Comparison of ENCODE assay signal across 9 cellular contexts in genomic region chr11:68146704-68147474, GRCh38. TPM values are rescaled to one million over a fixed set of nuclear protein-coding genes. Genes with fewer than 3 reads are reported as not detected.
A peak's percentile ranks its signal among the peaks of the same experiment; 100 is the strongest.
DNase-seq lines count a peak whose midpoint lies in the region; ATAC-seq, FAIRE-seq and TF ChIP-seq lines count a peak whose summit lies in the region.
"Had no signal": no experiment of that assay in that cellular context is flagged by ENCODE, and none has a peak within 500 bp of the region (broad histone marks: within the 10 kb centered on the region; RNA-seq: fewer than 3 reads in every experiment).

No MANE protein-coding gene starts in this region.

- CTCF ChIA-PET in activated CD8-positive, alpha-beta T cell treated with anti-CD3 and anti-CD28 coated beads, Interleukin-2, amount 10 ng/mL, durations not matched to agents 7 days and 5 days (lab: Charles Lee), result interaction anchor here (0.6 kb wide), 1 partner anchor 51 kb away, joined by 3 read pairs; no protein-coding TSS in a partner anchor

- DNase-seq in H54 (ENCODE audit: insufficient read length, low spot score) (peak; percentile 78), NCI-H526 (lab: John Stamatoyannopoulos, UW) (peak; percentile 58 to 71), endothelial cell (ENCODE audit: low spot score) (no peak), dedifferentiated amniotic fluid mesenchymal stem cell (ENCODE audit: extremely low spot score) (no peak)
- no peak for DNase-seq in stimulated activated CD8-positive, alpha-beta memory T cell treated with anti-CD3 and anti-CD28 coated beads, Interleukin-4, amount 100 ng/mL, for 48 hours
- no peak for DNase-seq in activated CD8-positive, alpha-beta T cell treated with anti-CD3 and anti-CD28 coated beads, Interleukin-2, amount 10 ng/mL, durations not matched to agents 7 days and 5 days

- POLR2A ChIA-PET in activated CD8-positive, alpha-beta T cell treated with anti-CD3 and anti-CD28 coated beads, Interleukin-2, amount 10 ng/mL, durations not matched to agents 7 days and 5 days (lab: Charles Lee), result no interaction called here

- no peak for TF ChIP-seq POLR2A in H54 (IDR thresholded peaks at IDR 0.05; ENCODE audit: low read depth, low read length)

- no peaks in the 10 kb centered on the region for H3K27me3 ChIP-seq in rectal smooth muscle tissue (ENCODE audit: control insufficient read depth, insufficient read depth, low read length)

- no peak overlapping the region for H3K4me3 Mint-ChIP-seq in endothelial cell (ENCODE audit: unreplicated experiment)
- no peak overlapping the region for H3K4me3 Mint-ChIP-seq in activated CD8-positive, alpha-beta T cell treated with anti-CD3 and anti-CD28 coated beads, Interleukin-2, amount 10 ng/mL, durations not matched to agents 7 days and 5 days
- H3K4me3 Mint-ChIP-seq: central memory CD8-positive, alpha-beta T cell had no signal

- no peak overlapping the region for H3K27ac Mint-ChIP-seq in endothelial cell (ENCODE audit: unreplicated experiment)
- H3K27ac Mint-ChIP-seq in activated CD8-positive, alpha-beta T cell treated with anti-CD3 and anti-CD28 coated beads, Interleukin-2, amount 10 ng/mL, durations not matched to agents 7 days and 5 days, result no peak overlapping the region

- no peaks in the 10 kb centered on the region for H3K9me3 Mint-ChIP-seq in endothelial cell (ENCODE audit: unreplicated experiment)
- no peaks in the 10 kb centered on the region for H3K9me3 Mint-ChIP-seq in activated CD8-positive, alpha-beta T cell treated with anti-CD3 and anti-CD28 coated beads, Interleukin-2, amount 10 ng/mL, durations not matched to agents 7 days and 5 days (ENCODE audit: insufficient read depth)
- H3K9me3 Mint-ChIP-seq: central memory CD8-positive, alpha-beta T cell had no signal

- H3K36me3 ChIP-seq in rectal smooth muscle tissue (ENCODE audit: control insufficient read depth, insufficient read depth, low read length), result no peaks in the 10 kb centered on the region

- no peaks in the 10 kb centered on the region for H3K4me1 ChIP-seq in rectal smooth muscle tissue (ENCODE audit: control insufficient read depth, insufficient read depth, low read length)

- ATAC-seq in esophagus mucosa, result peak; percentile 28
- ATAC-seq in activated CD8-positive, alpha-beta T cell treated with anti-CD3 and anti-CD28 coated beads, Interleukin-2, amount 10 ng/mL, durations not matched to agents 7 days and 5 days, result no peak

- peaks cover 24% of the 10 kb centered on the region for H3K4me1 Mint-ChIP-seq in endothelial cell (ENCODE audit: unreplicated experiment)
- peaks cover 23% of the 10 kb centered on the region for H3K4me1 Mint-ChIP-seq in activated CD8-positive, alpha-beta T cell treated with anti-CD3 and anti-CD28 coated beads, Interleukin-2, amount 10 ng/mL, durations not matched to agents 7 days and 5 days (ENCODE audit: low read depth)
- H3K4me1 Mint-ChIP-seq: central memory CD8-positive, alpha-beta T cell had no signal

- H3K36me3 Mint-ChIP-seq in endothelial cell (ENCODE audit: low read depth, unreplicated experiment), result no peaks in the 10 kb centered on the region
- H3K36me3 Mint-ChIP-seq in activated CD8-positive, alpha-beta T cell treated with anti-CD3 and anti-CD28 coated beads, Interleukin-2, amount 10 ng/mL, durations not matched to agents 7 days and 5 days (ENCODE audit: low read depth), result no peaks in the 10 kb centered on the region

- peak overlapping the region; percentile 17 for H3K9ac ChIP-seq in rectal smooth muscle tissue (ENCODE audit: low read length)

- H3K27ac ChIP-seq in rectal smooth muscle tissue (ENCODE audit: low read depth, low read length), result no peak overlapping the region

- TF ChIP-seq CTCF in endothelial cell (IDR thresholded peaks at IDR 0.05; ENCODE audit: unreplicated experiment), result no peak

- H3K4me3 ChIP-seq in rectal smooth muscle tissue (ENCODE audit: low read length), result no peak overlapping the region

- FAIRE-seq in H54 (lab: Jason Lieb, UNC), result no peak

- peaks cover 8% of the 10 kb centered on the region for H3K27me3 Mint-ChIP-seq in endothelial cell (ENCODE audit: unreplicated experiment)
- H3K27me3 Mint-ChIP-seq in activated CD8-positive, alpha-beta T cell treated with anti-CD3 and anti-CD28 coated beads, Interleukin-2, amount 10 ng/mL, durations not matched to agents 7 days and 5 days (ENCODE audit: low read depth), result no peaks in the 10 kb centered on the region

RNA-seq across cellular contexts. Expression of gene CHKA, which starts 25.7 kb away (rescaled TPM):
- total RNA-seq in esophagus mucosa (2.3 TPM), endothelial cell (ENCODE audit: unreplicated experiment) (173 TPM)
- total RNA-seq in activated CD8-positive, alpha-beta T cell treated with anti-CD3 and anti-CD28 coated beads, Interleukin-2, amount 10 ng/mL, durations not matched to agents 7 days and 5 days, result 10 to 100 TPM; 14.4 to 14.5 TPM

Comparison
In these comparisons a context has a peak if more than half of its experiments do, and no peak if none do; other contexts are left out.
1. DNase-seq: peak in H54 (single experiment) and NCI-H526 (2 of 2); none in endothelial cell (single experiment), dedifferentiated amniotic fluid mesenchymal stem cell (single experiment), stimulated activated CD8-positive, alpha-beta memory T cell treated with anti-CD3 and anti-CD28 coated beads, Interleukin-4, amount 100 ng/mL, for 48 hours (single experiment) and activated CD8-positive, alpha-beta T cell treated with anti-CD3 and anti-CD28 coated beads, Interleukin-2, amount 10 ng/mL, durations not matched to agents 7 days and 5 days (single experiment).
2. RNA of gene CHKA, which starts 25.7 kb away (total RNA-seq): 173 TPM in endothelial cell (single experiment); 14.4 to 14.5 TPM in activated CD8-positive, alpha-beta T cell treated with anti-CD3 and anti-CD28 coated beads, Interleukin-2, amount 10 ng/mL, durations not matched to agents 7 days and 5 days and 2.3 TPM in esophagus mucosa (single experiment); every median in the first group is over 10 times any median in the second.